21 cellular contexts compared by ENCODE assay signal in genomic region chr17:37083461-37083860, GRCh38.
"Had no signal": no experiment of that assay in that cellular context is flagged by ENCODE, and none has a peak within 500 bp of the region (broad histone marks: within the 10 kb centered on the region; RNA-seq: fewer than 3 reads in every experiment).

No MANE protein-coding gene starts in this region.

- H3K4me3 ChIP-seq: cardiac muscle cell, esophagus muscularis mucosa, gastroesophageal sphincter, heart left ventricle, neural progenitor cell had no signal

- H3K36me3 ChIP-seq: cardiac muscle cell had no signal

- H3K4me1 ChIP-seq: esophagus muscularis mucosa, gastroesophageal sphincter had no signal

- H3K27ac Mint-ChIP-seq: activated CD4-positive, alpha-beta memory T cell treated with anti-CD3 and anti-CD28 coated beads for 36 hours; activated CD4-positive, alpha-beta T cell treated with anti-CD3 and anti-CD28 coated beads for 36 hours; activated naive CD8-positive, alpha-beta T cell; activated T-helper 1 cell treated with anti-CD3 and anti-CD28 coated beads, Interleukin-12 subunit alpha, Interleukin-12 subunit beta, Interleukin-2, Interleukin-4 antibody, amounts not matched to agents 30 ng/mL and 10 ng/mL and 1 ng/mL, durations not matched to agents 14 hours and 24 hours and 36 hours; dendritic cell treated with granulocyte-macrophage colony-stimulating factor and Interleukin-4, amounts not matched to agents 40 ng/mL and 50 ng/mL, for 4 days; neural progenitor cell; type B pancreatic cell had no signal

- H3K4me3 Mint-ChIP-seq: activated CD4-positive, alpha-beta memory T cell treated with anti-CD3 and anti-CD28 coated beads for 36 hours; activated CD4-positive, alpha-beta T cell treated with anti-CD3 and anti-CD28 coated beads for 36 hours; activated naive CD8-positive, alpha-beta T cell; activated T-helper 1 cell treated with anti-CD3 and anti-CD28 coated beads, Interleukin-12 subunit alpha, Interleukin-12 subunit beta, Interleukin-2, Interleukin-4 antibody, amounts not matched to agents 30 ng/mL and 10 ng/mL and 1 ng/mL, durations not matched to agents 14 hours and 24 hours and 36 hours; dendritic cell treated with granulocyte-macrophage colony-stimulating factor and Interleukin-4, amounts not matched to agents 40 ng/mL and 50 ng/mL, for 4 days; neural progenitor cell; type B pancreatic cell had no signal

- H3K27ac ChIP-seq: cardiac muscle cell, esophagus muscularis mucosa, gastroesophageal sphincter, heart left ventricle, neural progenitor cell had no signal

- FAIRE-seq: endothelial cell of umbilical vein, TTC549 had no signal

- DNase-seq: activated CD4-positive, alpha-beta memory T cell treated with anti-CD3 and anti-CD28 coated beads for 36 hours; activated CD4-positive, alpha-beta T cell treated with anti-CD3 and anti-CD28 coated beads for 36 hours; activated gamma-delta T cell treated with Interleukin-2 at 50 U/mL for 16 hours; activated T-cell treated with anti-CD3 and anti-CD28 coated beads for 4 hours; amniotic stem cell; effector CD8-positive, alpha-beta T cell; heart left ventricle; mesendoderm; stimulated activated naive CD8-positive, alpha-beta T cell treated with anti-CD3 and anti-CD28 coated beads, Interleukin-15, Interleukin-2, amounts not matched to agents 100 U/mL and 50 U/mL, for 24 hours; substantia nigra had no signal

- H3K9ac ChIP-seq: neural progenitor cell had no signal

- H3K27me3 Mint-ChIP-seq: activated CD4-positive, alpha-beta memory T cell treated with anti-CD3 and anti-CD28 coated beads for 36 hours; activated CD4-positive, alpha-beta T cell treated with anti-CD3 and anti-CD28 coated beads for 36 hours; dendritic cell treated with granulocyte-macrophage colony-stimulating factor and Interleukin-4, amounts not matched to agents 40 ng/mL and 50 ng/mL, for 4 days; progenitor cell of endocrine pancreas; type B pancreatic cell had no signal

- H3K9me3 ChIP-seq: gastroesophageal sphincter had no signal

- H3K27me3 ChIP-seq: cardiac muscle cell, esophagus muscularis mucosa, gastroesophageal sphincter, heart left ventricle, neural progenitor cell had no signal
